13 cellular contexts compared by ENCODE assay signal in the genomic region with DNA sequence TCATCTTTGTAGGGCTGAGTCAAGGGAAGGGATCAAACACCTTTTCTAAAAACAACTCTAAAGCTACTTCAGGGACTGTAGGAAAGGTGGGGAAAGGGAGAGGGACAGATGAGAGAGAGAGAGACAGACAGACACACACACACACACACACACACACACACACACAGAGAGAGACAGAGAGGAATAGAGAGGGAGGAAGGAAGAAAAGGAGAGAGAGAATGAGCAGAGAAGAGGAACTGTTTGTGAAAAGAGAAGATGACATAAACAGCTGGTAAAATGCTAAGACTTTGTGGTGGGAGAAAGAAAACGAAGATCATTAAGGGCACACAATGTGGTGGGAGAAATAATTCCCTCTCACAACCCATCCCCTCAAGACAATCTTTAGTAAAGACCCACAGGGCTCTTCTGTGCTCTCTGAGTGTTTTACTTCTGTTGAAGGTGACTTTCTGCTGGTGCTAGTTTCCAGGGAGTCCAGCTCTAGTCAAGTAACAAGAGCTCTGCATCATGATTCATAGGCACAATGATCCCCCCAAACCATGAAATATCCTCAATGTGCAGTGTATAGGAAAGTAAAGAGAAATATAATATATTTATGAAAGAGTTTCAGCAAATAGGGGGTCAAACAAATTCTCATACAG.
DNase-seq lines count a peak whose midpoint lies in the region; ATAC-seq, FAIRE-seq and TF ChIP-seq lines count a peak whose summit lies in the region.
"Had no signal": no experiment of that assay in that cellular context is flagged by ENCODE, and none has a peak within 500 bp of the region (broad histone marks: within the 10 kb centered on the region; RNA-seq: fewer than 3 reads in every experiment).

No MANE protein-coding gene starts in this region.

- DNase-seq in KBM-7 = peak; percentile 51
- no peak for DNase-seq in natural killer cell
- no peak for DNase-seq in iPS-NIHi7 (ENCODE audit: extremely low spot score)
- no peak for DNase-seq in kidney
- DNase-seq: activated CD4-positive, alpha-beta T cell treated with anti-CD3 and anti-CD28 coated beads for 1 hour; adrenal gland; effector CD8-positive, alpha-beta T cell; NCI-H446 had no signal

- peak overlapping the region in 9 of 11 experiments; percentile 51 to 94 (median 67); a peak in 17 of 22 replicates for H3K27ac ChIP-seq in BLaER1 treated with 17β-estradiol and CSF1 and Interleukin-3, amounts not matched to agents 10 nM and 100 nM
- no peak overlapping the region for H3K27ac ChIP-seq in kidney (ENCODE audit: low read depth in 2 of 2, low read length in 2 of 2)

- no peak for FAIRE-seq in kidney (lab: Jason Lieb, UNC)

- H3K27ac Mint-ChIP-seq in activated naive CD8-positive, alpha-beta T cell = peak overlapping the region; percentile 74
- H3K27ac Mint-ChIP-seq in natural killer cell = peak overlapping the region; percentile 11 to 24

- ATAC-seq in natural killer cell (no peak), HG03139 (IDR thresholded peaks at IDR 0.05; ENCODE audit: unreplicated experiment) (no peak), GM19463 (IDR thresholded peaks at IDR 0.05; ENCODE audit: unreplicated experiment) (no peak)
- ATAC-seq: HCT116 had no signal

- in situ Hi-C loops in KBM-7 (cut with MboI; ENCODE audit: low pct_unique_long_range_greater_than_20kb, low sequenced_read_pairs) = no loop called here

- TF ChIP-seq CTCF in natural killer cell (IDR thresholded peaks at IDR 0.05) = no peak
- TF ChIP-seq CTCF in kidney (IDR thresholded peaks at IDR 0.05; ENCODE audit: borderline replicate concordance, extremely low read depth, insufficient read depth) = no peak

- peaks cover 8% of the 10 kb centered on the region for H3K36me3 Mint-ChIP-seq in activated naive CD8-positive, alpha-beta T cell
- H3K36me3 Mint-ChIP-seq in natural killer cell = no peaks in the 10 kb centered on the region

- no peak overlapping the region for H3K4me3 ChIP-seq in BLaER1 treated with 17β-estradiol and CSF1 and Interleukin-3, amounts not matched to agents 10 nM and 100 nM
- no peak overlapping the region for H3K4me3 ChIP-seq in kidney (ENCODE audit: low read length in 2 of 2)
- H3K4me3 ChIP-seq: adrenal gland had no signal

- no peaks in the 10 kb centered on the region for H3K27me3 Mint-ChIP-seq in activated naive CD8-positive, alpha-beta T cell
- H3K27me3 Mint-ChIP-seq in natural killer cell (ENCODE audit: low read depth in 2 of 2) = no peaks in the 10 kb centered on the region

- no peak overlapping the region for H3K4me3 Mint-ChIP-seq in activated naive CD8-positive, alpha-beta T cell
- no peak overlapping the region for H3K4me3 Mint-ChIP-seq in natural killer cell

- H3K9me3 Mint-ChIP-seq in activated naive CD8-positive, alpha-beta T cell (ENCODE audit: low read depth) = peaks cover 5% of the 10 kb centered on the region
- peaks cover 4 to 5% of the 10 kb centered on the region in 2 donors for H3K9me3 Mint-ChIP-seq in natural killer cell

- H3K36me3 ChIP-seq in BLaER1 treated with 17β-estradiol and CSF1 and Interleukin-3, amounts not matched to agents 10 nM and 100 nM = no peaks in the 10 kb centered on the region
- H3K36me3 ChIP-seq in kidney (ENCODE audit: control insufficient read depth in 1 of 2, insufficient read depth in 2 of 2, low read length in 2 of 2) = no peaks in the 10 kb centered on the region
- H3K36me3 ChIP-seq: adrenal gland had no signal

- peak overlapping the region in 7 of 11 experiments; percentile 13 to 66 (median 50); a peak in 13 of 22 replicates for H3K9ac ChIP-seq in BLaER1 treated with 17β-estradiol and CSF1 and Interleukin-3, amounts not matched to agents 10 nM and 100 nM
- no peak overlapping the region for H3K9ac ChIP-seq in kidney (ENCODE audit: low read length in 2 of 2)

- peaks cover 0 to 4% (median 0%) of the 10 kb centered on the region in 11 experiments; a peak in 2 of 22 replicates for H3K9me3 ChIP-seq in BLaER1 treated with 17β-estradiol and CSF1 and Interleukin-3, amounts not matched to agents 10 nM and 100 nM (replicated peaks in 1 of 11)
- H3K9me3 ChIP-seq in kidney (ENCODE audit: control insufficient read depth in 1 of 2, low read length in 2 of 2) = no peaks in the 10 kb centered on the region
- H3K9me3 ChIP-seq: adrenal gland had no signal

- H3K4me1 ChIP-seq in BLaER1 treated with 17β-estradiol and CSF1 and Interleukin-3, amounts not matched to agents 10 nM and 100 nM = peaks cover 18 to 90% (median 67%) of the 10 kb centered on the region in 10 experiments
- H3K4me1 ChIP-seq in kidney (ENCODE audit: control insufficient read depth in 1 of 2, insufficient read depth in 1 of 2, low read depth in 1 of 2, low read length in 2 of 2) = no peaks in the 10 kb centered on the region

- intact Hi-C loops in natural killer cell (cut with micrococcal nuclease) (no loop called here), kidney (cut with DNase I) (no loop called here)

- peak overlapping the region in 10 of 11 experiments; percentile 6 to 77 (median 68); a peak in 19 of 22 replicates for H3K4me2 ChIP-seq in BLaER1 treated with 17β-estradiol and CSF1 and Interleukin-3, amounts not matched to agents 10 nM and 100 nM

- H3K4me1 Mint-ChIP-seq in activated naive CD8-positive, alpha-beta T cell (ENCODE audit: low read depth) = peaks cover 86% of the 10 kb centered on the region
- peaks cover 48 to 70% of the 10 kb centered on the region in 2 donors for H3K4me1 Mint-ChIP-seq in natural killer cell

- H3K27me3 ChIP-seq in BLaER1 treated with 17β-estradiol and CSF1 and Interleukin-3, amounts not matched to agents 10 nM and 100 nM = no peaks in the 10 kb centered on the region
- H3K27me3 ChIP-seq: adrenal gland had no signal

- H4K20me1 ChIP-seq in BLaER1 treated with 17β-estradiol and CSF1 and Interleukin-3, amounts not matched to agents 10 nM and 100 nM = no peaks in the 10 kb centered on the region

Comparison
In these comparisons a context has a peak if more than half of its experiments do, and no peak if none do; other contexts are left out.
1. H3K27ac ChIP-seq: peak in BLaER1 treated with 17β-estradiol and CSF1 and Interleukin-3, amounts not matched to agents 10 nM and 100 nM (9 of 11); none in kidney (0 of 2).
2. H3K9ac ChIP-seq: peak in BLaER1 treated with 17β-estradiol and CSF1 and Interleukin-3, amounts not matched to agents 10 nM and 100 nM (7 of 11); none in kidney (0 of 2).